ENCODE assay signal across 13 cellular contexts in genomic region chr1:115303364-115303763, GRCh38. TPM values are rescaled to one million over a fixed set of nuclear protein-coding genes. Genes with fewer than 3 reads are reported as not detected.
A peak's percentile ranks its signal among the peaks of the same experiment; 100 is the strongest.
DNase-seq lines count a peak whose midpoint lies in the region; ATAC-seq, FAIRE-seq and TF ChIP-seq lines count a peak whose summit lies in the region.
"Had no signal": no experiment of that assay in that cellular context is flagged by ENCODE, and none has a peak within 500 bp of the region (broad histone marks: within the 10 kb centered on the region; RNA-seq: fewer than 3 reads in every experiment).

No MANE protein-coding gene starts in this region.

- H3K79me1 ChIP-seq in IMR-90 (ENCODE audit: low read depth in 1 of 2, low read length in 2 of 2): peaks cover 3 to 20% of the 10 kb centered on the region in 2 experiments; a peak in 3 of 4 replicates

- POLR2A ChIA-PET in IMR-90 (lab: Charles Lee; ENCODE audit: unreplicated experiment): no interaction called here

- DNase-seq in left ventricle myocardium inferior (no peak), right atrium auricular region (ENCODE audit: low spot score) (no peak), IMR-90 (no peak), neural progenitor cell (ENCODE audit: low spot score) (no peak), urothelium cell line (ENCODE audit: low spot score) (no peak), DMS 273 (lab: John Stamatoyannopoulos, UW; ENCODE audit: unreplicated experiment) (no peak)
- DNase-seq: ACHN; CD4-positive, CD25-positive, alpha-beta regulatory T cell; DMS 273 treated with DMSO at 0.1 percent for 48 hours had no signal

- no peaks in the 10 kb centered on the region for H3F3A ChIP-seq in neural progenitor cell (ENCODE audit: low read depth)

- H4K8ac ChIP-seq in IMR-90 (ENCODE audit: low read depth in 2 of 2, low read length in 2 of 2): peak overlapping the region; percentile 12 to 28; a peak in 3 of 4 replicates

- H2AFZ ChIP-seq in IMR-90 (replicated peaks; ENCODE audit: low read length, poor library complexity) (no peak overlapping the region), neural progenitor cell (replicated peaks) (no peak overlapping the region)

- H3K4me2 ChIP-seq in IMR-90 (ENCODE audit: low read depth, low read length) (no peak overlapping the region), neural progenitor cell (no peak overlapping the region)

- H3K36me3 Mint-ChIP-seq in neural progenitor cell: no peaks in the 10 kb centered on the region
- H3K36me3 Mint-ChIP-seq: CD4-positive, CD25-positive, alpha-beta regulatory T cell had no signal

- H3K27ac ChIP-seq in left ventricle myocardium inferior (replicated peaks) (peak overlapping the region; percentile 54), right atrium auricular region (no peak overlapping the region), IMR-90 (ENCODE audit: insufficient read depth, low read length) (no peak overlapping the region), neural progenitor cell (no peak overlapping the region)
- H3K27ac ChIP-seq: BLaER1 treated with 17β-estradiol and CSF1 and Interleukin-3, amounts not matched to agents 10 nM and 100 nM had no signal

- H2AK9ac ChIP-seq in IMR-90 (replicated peaks; ENCODE audit: low read depth, low read length, poor library complexity): no peak overlapping the region

- peak overlapping the region; percentile 41; the same call in 1 of the 2 replicates for H3K4ac ChIP-seq in IMR-90 (ENCODE audit: low read depth, low read length)

- peaks cover 36% of the 10 kb centered on the region for H3K4me1 Mint-ChIP-seq in neural progenitor cell
- H3K4me1 Mint-ChIP-seq: CD4-positive, CD25-positive, alpha-beta regulatory T cell had no signal

- H3K4me1 ChIP-seq in left ventricle myocardium inferior (peaks cover 43% of the 10 kb centered on the region), right atrium auricular region (peaks cover 0 to 18% of the 10 kb centered on the region in 2 donors), IMR-90 (ENCODE audit: control insufficient read depth, insufficient read depth, low read length) (peaks cover 21% of the 10 kb centered on the region), neural progenitor cell (peaks cover 26% of the 10 kb centered on the region)

- TF ChIP-seq CTCF in left ventricle myocardium inferior (IDR thresholded peaks at IDR 0.05; ENCODE audit: borderline replicate concordance): no peak
- TF ChIP-seq CTCF in right atrium auricular region (IDR thresholded peaks at IDR 0.05): no peak
- TF ChIP-seq CTCF in IMR-90 (conservative IDR thresholded peaks at IDR 0.05; ENCODE audit: low read depth, low read length): no peak
- no peak for TF ChIP-seq CTCF in neural progenitor cell (IDR thresholded peaks at IDR 0.05)

- dilution Hi-C loops in IMR-90 (cut with HindIII; ENCODE audit: low sequenced_read_pairs, unreplicated experiment): no loop called here

- no peak overlapping the region for H3K56ac ChIP-seq in IMR-90 (ENCODE audit: extremely low read depth, insufficient read depth, low read length)

- no peak overlapping the region for H4K5ac ChIP-seq in IMR-90 (ENCODE audit: low read depth, low read length)

- H3K14ac ChIP-seq in IMR-90 (replicated peaks; ENCODE audit: low read depth, low read length): peak overlapping the region; percentile 53

- no TSS peak for BruUV-seq in IMR-90 (replicated peaks; lab: Mats Ljungman, UMichigan)

- peak; percentile 94 for FAIRE-seq in urothelium cell line (lab: Jason Lieb, UNC)

- H3K9me3 ChIP-seq in left ventricle myocardium inferior (replicated peaks): no peaks in the 10 kb centered on the region
- no peaks in the 10 kb centered on the region for H3K9me3 ChIP-seq in right atrium auricular region
- no peaks in the 10 kb centered on the region for H3K9me3 ChIP-seq in IMR-90 (ENCODE audit: control insufficient read depth, insufficient read depth, low read length)
- H3K9me3 ChIP-seq in neural progenitor cell (ENCODE audit: low read depth): no peaks in the 10 kb centered on the region
- H3K9me3 ChIP-seq: BLaER1 treated with 17β-estradiol and CSF1 and Interleukin-3, amounts not matched to agents 10 nM and 100 nM had no signal

- ATAC-seq in IMR-90 (ENCODE audit: low read depth): no peak
- ATAC-seq in GM18517 (IDR thresholded peaks at IDR 0.05; ENCODE audit: unreplicated experiment): no peak
- no peak for ATAC-seq in GM18868 (IDR thresholded peaks at IDR 0.05; ENCODE audit: unreplicated experiment)

- H2BK5ac ChIP-seq in IMR-90 (ENCODE audit: low read depth, low read length, poor library complexity, severe bottlenecking): peak overlapping the region; percentile 62

- H3K9me1 ChIP-seq in IMR-90 (ENCODE audit: insufficient read depth, low read length): peaks cover 15% of the 10 kb centered on the region

- H3K4me3 ChIP-seq in left ventricle myocardium inferior (no peak overlapping the region), right atrium auricular region (no peak overlapping the region), IMR-90 (ENCODE audit: insufficient read depth, low read depth, low read length) (no peak overlapping the region), neural progenitor cell (no peak overlapping the region)
- H3K4me3 ChIP-seq: BLaER1 treated with 17β-estradiol and CSF1 and Interleukin-3, amounts not matched to agents 10 nM and 100 nM had no signal

- TF ChIP-seq RAD21 in IMR-90 (IDR thresholded peaks at IDR 0.05; ENCODE audit: low read length): no peak

- H2BK20ac ChIP-seq in IMR-90 (ENCODE audit: low read depth, low read length): peak overlapping the region; percentile 45

- H2BK15ac ChIP-seq in IMR-90 (ENCODE audit: low read depth, low read length): peak overlapping the region; percentile 74; the same call in 2 of the 3 replicates

- intact Hi-C loops in left ventricle myocardium inferior (cut with micrococcal nuclease): no loop called here
- intact Hi-C loops in IMR-90 (cut with micrococcal nuclease): no loop called here

- no peaks in the 10 kb centered on the region for H4K20me1 ChIP-seq in IMR-90 (ENCODE audit: insufficient read depth, low read length)
- no peaks in the 10 kb centered on the region for H4K20me1 ChIP-seq in neural progenitor cell (ENCODE audit: low read depth)
- H4K20me1 ChIP-seq: BLaER1 treated with 17β-estradiol and CSF1 and Interleukin-3, amounts not matched to agents 10 nM and 100 nM had no signal

- H3K23ac ChIP-seq in IMR-90 (ENCODE audit: low read depth, low read length): peak overlapping the region; percentile 67; the same call in 1 of the 2 replicates

- H2AK5ac ChIP-seq in IMR-90 (ENCODE audit: low read depth, low read length): peak overlapping the region; percentile 96

- H3K18ac ChIP-seq in IMR-90 (ENCODE audit: low read depth, low read length): peak overlapping the region; percentile 30; the same call in 1 of the 2 replicates

- no peaks in the 10 kb centered on the region for H3K79me2 ChIP-seq in neural progenitor cell (ENCODE audit: low read depth)

- in situ Hi-C loops in IMR-90 (cut with MboI; ENCODE audit: low sequenced_read_pairs): loop anchor here (25.0 kb wide), 1 partner anchor 566 kb away; no protein-coding TSS in a partner anchor

- H3K9me3 Mint-ChIP-seq in neural progenitor cell: peaks cover 2% of the 10 kb centered on the region

- H4K91ac ChIP-seq in IMR-90 (ENCODE audit: insufficient read depth, low read depth, low read length): peak overlapping the region; percentile 40; the same call in 1 of the 2 replicates

- H3K36me3 ChIP-seq in left ventricle myocardium inferior: no peaks in the 10 kb centered on the region
- no peaks in the 10 kb centered on the region for H3K36me3 ChIP-seq in right atrium auricular region
- H3K36me3 ChIP-seq in IMR-90 (ENCODE audit: control insufficient read depth, insufficient read depth, low read length): no peaks in the 10 kb centered on the region
- no peaks in the 10 kb centered on the region for H3K36me3 ChIP-seq in neural progenitor cell
- H3K36me3 ChIP-seq: BLaER1 treated with 17β-estradiol and CSF1 and Interleukin-3, amounts not matched to agents 10 nM and 100 nM had no signal

- 90% methylated on average over 2 of the region's 2 CpGs; no CpG with 5 or more reads in 1 of the 2 experiments for WGBS in IMR-90 (ENCODE audit: extremely low coverage in 2 of 2, insufficient read length in 1 of 2), 2 experiments

- H3K27me3 Mint-ChIP-seq in neural progenitor cell (ENCODE audit: insufficient read depth, low read depth): no peaks in the 10 kb centered on the region
- H3K27me3 Mint-ChIP-seq: CD4-positive, CD25-positive, alpha-beta regulatory T cell had no signal

- no peak for TF ChIP-seq POLR2A in IMR-90 (IDR thresholded peaks at IDR 0.05; ENCODE audit: low read depth, low read length)

- H2BK120ac ChIP-seq in IMR-90 (ENCODE audit: low read depth, low read length): peak overlapping the region; percentile 48

- no peaks in the 10 kb centered on the region for H3K27me3 ChIP-seq in left ventricle myocardium inferior (ENCODE audit: low read depth)
- H3K27me3 ChIP-seq in right atrium auricular region: no peaks in the 10 kb centered on the region
- H3K27me3 ChIP-seq in IMR-90 (ENCODE audit: control insufficient read depth, insufficient read depth, low read length): no peaks in the 10 kb centered on the region
- H3K27me3 ChIP-seq in neural progenitor cell: no peaks in the 10 kb centered on the region
- H3K27me3 ChIP-seq: BLaER1 treated with 17β-estradiol and CSF1 and Interleukin-3, amounts not matched to agents 10 nM and 100 nM had no signal

- peak overlapping the region; percentile 39 for H3K27ac Mint-ChIP-seq in neural progenitor cell
- H3K27ac Mint-ChIP-seq: CD4-positive, CD25-positive, alpha-beta regulatory T cell had no signal

- no peak overlapping the region for H3K9ac ChIP-seq in IMR-90 (ENCODE audit: low read depth, low read length)
- no peak overlapping the region for H3K9ac ChIP-seq in neural progenitor cell
- H3K9ac ChIP-seq: BLaER1 treated with 17β-estradiol and CSF1 and Interleukin-3, amounts not matched to agents 10 nM and 100 nM had no signal

- CTCF ChIA-PET in IMR-90 (lab: Yijun Ruan, JAX): interaction anchor here (1.6 kb wide), 1 partner anchor 293 kb away, joined by 4 read pairs; no protein-coding TSS in a partner anchor

- H3K4me3 Mint-ChIP-seq in neural progenitor cell: peak overlapping the region; percentile 12
- H3K4me3 Mint-ChIP-seq: CD4-positive, CD25-positive, alpha-beta regulatory T cell had no signal

TF ChIP-seq in IMR-90, 13 proteins besides CTCF, POLR2A, EP300 and RAD21 (continues in another document):
- TF ChIP-seq CEBPB (IDR thresholded peaks at IDR 0.05; ENCODE audit: low read depth, low read length) (no peak), MAZ (IDR thresholded peaks at IDR 0.05; ENCODE audit: borderline replicate concordance, low read depth, low read length) (no peak), CHD1 (IDR thresholded peaks at IDR 0.05; ENCODE audit: low read depth, low read length) (no peak), SMC3 (IDR thresholded peaks at IDR 0.05; ENCODE audit: low read depth, low read length) (no peak), RCOR1 (IDR thresholded peaks at IDR 0.05; ENCODE audit: insufficient replicate concordance, low read length) (no peak), NFE2L2 (IDR thresholded peaks at IDR 0.05; ENCODE audit: low read depth, low read length) (no peak)

RNA-seq across cellular contexts. Expression of gene NGF, which starts 34.7 kb away (rescaled TPM):
- 5.3 TPM for total RNA-seq in left ventricle myocardium inferior
- total RNA-seq in right atrium auricular region: 10 to 100 TPM in 1 of 2 donors, 1 to 10 TPM in 1; 5.1 to 12.0 TPM
- total RNA-seq in IMR-90 (2012; rRNA removed): 8.3 and 12.5 TPM in 2 replicates
- polyA plus RNA-seq in IMR-90 (2012; rRNA removed): 21.7 and 28.7 TPM in 2 replicates
- 10.0 and 32.5 TPM in 2 replicates for polyA plus RNA-seq in IMR-90 (2012; cell fraction: cytosol; rRNA removed)
- 23.1 and 29.5 TPM in 2 replicates for polyA plus RNA-seq in IMR-90 (2012; cell fraction: nucleus; rRNA removed; ENCODE audit: low replicate concordance)
- total RNA-seq in neural progenitor cell (ENCODE audit: low replicate concordance): not detected in 2 replicates
- total RNA-seq: CD4-positive, CD25-positive, alpha-beta regulatory T cell; H4 had no signal
- polyA plus RNA-seq: CD4-positive, CD25-positive, alpha-beta regulatory T cell had no signal
